ENCODE assay signal across 15 cellular contexts in the genomic region with DNA sequence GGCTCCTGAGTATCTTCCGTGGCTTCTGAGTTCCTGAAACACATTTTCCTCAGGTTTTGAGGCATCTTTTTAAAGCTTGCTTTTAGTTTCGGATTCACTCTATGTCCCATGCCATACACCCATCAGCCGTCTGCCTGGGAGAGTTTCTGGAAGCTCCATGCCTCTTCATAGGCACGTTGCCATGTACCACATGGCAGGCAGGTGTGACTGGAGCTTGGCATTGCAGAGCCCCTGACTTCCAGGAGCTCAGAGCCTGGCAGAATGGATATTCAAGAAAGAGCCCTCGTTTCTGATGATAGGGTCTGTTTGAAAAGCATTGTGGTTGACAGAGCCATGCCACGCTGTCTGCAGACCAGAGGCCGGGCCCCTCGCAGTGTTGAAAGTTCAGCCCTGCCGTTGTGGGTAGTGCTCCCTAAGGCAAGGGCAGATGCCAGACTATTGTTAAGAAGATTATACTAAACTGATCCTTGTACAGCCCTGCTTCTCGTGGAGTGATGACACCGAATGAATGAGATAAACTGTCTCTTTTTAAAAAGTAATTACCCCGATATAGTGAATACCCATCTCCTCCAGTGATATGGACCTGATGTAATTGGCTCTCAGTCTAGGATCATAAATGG.
DNase-seq lines count a peak whose midpoint lies in the region; ATAC-seq and TF ChIP-seq lines count a peak whose summit lies in the region.
"Had no signal": no experiment of that assay in that cellular context is flagged by ENCODE, and none has a peak within 500 bp of the region (broad histone marks: within the 10 kb centered on the region; RNA-seq: fewer than 3 reads in every experiment).

No MANE protein-coding gene starts in this region.

- H3K27me3 ChIP-seq in BLaER1 (no peaks in the 10 kb centered on the region), GM23338 (ENCODE audit: insufficient read depth) (no peaks in the 10 kb centered on the region), psoas muscle (ENCODE audit: insufficient read depth in 3 of 3, low read length in 2 of 3) (no peaks in the 10 kb centered on the region), ovary (no peaks in the 10 kb centered on the region)

- WGBS in psoas muscle, 3 donors: 55 to 65% (median 57%) methylated on average over 12 of the region's 12 CpGs
- 75 to 82% (median 78%) methylated on average over 12 of the region's 12 CpGs for WGBS in ovary, 3 donors

- intact Hi-C loops in psoas muscle (cut with DNase I) (no loop called here), ovary (cut with DNase I) (no loop called here)

- peaks cover 12% of the 10 kb centered on the region for H3K27me3 Mint-ChIP-seq in GM23338 (ENCODE audit: insufficient read depth, low read depth, poor library complexity)
- H3K27me3 Mint-ChIP-seq: B cell had no signal

- ATAC-seq in GM23338: no peak
- peak in 3 of 4 donors; percentile 65 to 78 (median 71) for ATAC-seq in psoas muscle

- no peak for TF ChIP-seq POLR2A in ovary (IDR thresholded peaks at IDR 0.05)

- H3K9me3 Mint-ChIP-seq in GM23338: peaks cover 3% of the 10 kb centered on the region; the same call in 2 of the 3 replicates

- no peak overlapping the region for H3K4me3 ChIP-seq in BLaER1
- H3K4me3 ChIP-seq in GM23338: no peak overlapping the region
- H3K4me3 ChIP-seq in psoas muscle: no peak overlapping the region
- no peak overlapping the region for H3K4me3 ChIP-seq in ovary

- peak overlapping the region; percentile 91 for H3K4me2 ChIP-seq in BLaER1
- no peak overlapping the region for H3K4me2 ChIP-seq in GM23338

- H3K27ac Mint-ChIP-seq in GM23338: peak overlapping the region; percentile 46; the same call in 1 of the 2 replicates
- H3K27ac Mint-ChIP-seq: B cell had no signal

- TF ChIP-seq EP300 in ovary (IDR thresholded peaks at IDR 0.05): no peak

- DNase-seq in GM23338 (ENCODE audit: low spot score) (no peak), cerebellum (ENCODE audit: low spot score) (peak; percentile 68), psoas muscle (no peak), ovary (no peak), NCI-H345 (lab: John Stamatoyannopoulos, UW) (no peak)
- no peak for DNase-seq in activated T-cell treated with anti-CD3 and anti-CD28 coated beads, Interleukin-2, amount 50 U/mL, for 1 hour
- DNase-seq: DMS153, EL, HCEC 1CT, NCI-H1436 treated with DMSO at 0.1 percent for 48 hours, NCI-H2081, NCI-H526 treated with DMSO at 0.1 percent for 48 hours, SHP77 had no signal

- H3K4me3 Mint-ChIP-seq in GM23338: no peak overlapping the region
- H3K4me3 Mint-ChIP-seq: B cell had no signal

- H3K9me2 ChIP-seq in GM23338 (ENCODE audit: insufficient read depth): no peaks in the 10 kb centered on the region

- peaks cover 98% of the 10 kb centered on the region for H3K79me2 ChIP-seq in GM23338 (replicated peaks; ENCODE audit: insufficient read depth)

- H3K27ac ChIP-seq in BLaER1 (peak overlapping the region; percentile 33; the same call in 1 of the 2 replicates), GM23338 (ENCODE audit: low read depth) (no peak overlapping the region), psoas muscle (no peak overlapping the region), ovary (no peak overlapping the region)

- H3K4me1 ChIP-seq in BLaER1 (peaks cover 99% of the 10 kb centered on the region), GM23338 (ENCODE audit: insufficient read depth) (peaks cover 25% of the 10 kb centered on the region), psoas muscle (peaks cover 16% of the 10 kb centered on the region), ovary (ENCODE audit: insufficient read depth) (no peaks in the 10 kb centered on the region)

- no peaks in the 10 kb centered on the region for H3F3A ChIP-seq in GM23338 (replicated peaks; ENCODE audit: low read depth)

- TF ChIP-seq CTCF in GM23338 (conservative IDR thresholded peaks at IDR 0.05; ENCODE audit: low read depth in 2 of 2): no peak
- no peak for TF ChIP-seq CTCF in psoas muscle (IDR thresholded peaks at IDR 0.05)
- TF ChIP-seq CTCF in ovary (IDR thresholded peaks at IDR 0.05): no peak

- no peak overlapping the region for H3K9ac ChIP-seq in BLaER1

- H3K9me3 ChIP-seq in BLaER1 (peaks cover 10% of the 10 kb centered on the region), psoas muscle (peaks cover 7% of the 10 kb centered on the region), ovary (no peaks in the 10 kb centered on the region)

- H3K4me1 Mint-ChIP-seq in GM23338: peaks cover 67% of the 10 kb centered on the region

- H4K20me1 ChIP-seq in BLaER1: peaks cover 5% of the 10 kb centered on the region; the same call in 1 of the 2 replicates
- peaks cover 69% of the 10 kb centered on the region for H4K20me1 ChIP-seq in GM23338 (replicated peaks; ENCODE audit: insufficient read depth)

- no peak overlapping the region for H2AFZ ChIP-seq in GM23338

- H3K36me3 ChIP-seq in BLaER1 (peaks cover 36% of the 10 kb centered on the region), GM23338 (ENCODE audit: insufficient read depth) (no peaks in the 10 kb centered on the region), psoas muscle (ENCODE audit: insufficient read depth in 1 of 2, low read depth in 1 of 2) (peaks cover 1 to 2% of the 10 kb centered on the region in 2 donors), ovary (no peaks in the 10 kb centered on the region)

- H3K36me3 Mint-ChIP-seq in GM23338 (ENCODE audit: low read depth): peaks cover 27% of the 10 kb centered on the region

TF ChIP-seq in GM23338, 12 proteins besides CTCF, POLR2A, EP300 and RAD21:
- TF ChIP-seq ZNF114 (CRISPR knock-in tag; IDR thresholded peaks at IDR 0.05): no peak
